In the genomic region with DNA sequence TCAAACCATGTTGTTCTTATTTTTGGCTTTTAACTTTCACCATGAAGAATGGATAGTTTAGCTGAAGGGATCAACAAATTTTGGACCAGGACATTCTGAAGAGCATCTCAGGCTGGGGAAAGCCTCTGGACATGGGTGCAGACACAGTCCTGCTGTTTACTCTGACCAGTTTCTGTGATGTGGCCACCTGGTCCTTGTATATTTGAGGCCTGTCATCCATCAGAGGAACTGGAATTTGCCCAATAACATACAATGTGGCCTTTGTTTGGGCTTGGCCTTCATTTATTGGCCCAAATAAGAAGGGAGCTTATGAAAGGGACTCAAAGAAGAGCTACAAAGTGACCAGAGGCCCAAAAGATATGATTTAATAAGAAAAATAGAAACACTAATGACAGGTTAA, we compare ENCODE assay signal across 25 cellular contexts.
DNase-seq lines count a peak whose midpoint lies in the region; ATAC-seq lines count a peak whose summit lies in the region.
"Had no signal": no experiment of that assay in that cellular context is flagged by ENCODE, and none has a peak within 500 bp of the region (broad histone marks: within the 10 kb centered on the region; RNA-seq: fewer than 3 reads in every experiment).

No MANE protein-coding gene starts in this region.

- no peaks in the 10 kb centered on the region for H3K27me3 ChIP-seq in right cardiac atrium (ENCODE audit: control insufficient read depth, insufficient read depth)
- H3K27me3 ChIP-seq: gastrocnemius medialis, left lung, MG63 had no signal

- H3K9me3 ChIP-seq in right cardiac atrium (ENCODE audit: control insufficient read depth, low read length): no peaks in the 10 kb centered on the region
- H3K9me3 ChIP-seq: gastrocnemius medialis, left lung, MG63 had no signal

- no peak overlapping the region for H3K4me3 ChIP-seq in right cardiac atrium (ENCODE audit: low read length)
- H3K4me3 ChIP-seq: gastrocnemius medialis, K562, left lung, MG63, PC-9 had no signal

- H3K27ac ChIP-seq in caudate nucleus (ENCODE audit: low read depth, low read length) (peak overlapping the region; percentile 44), right cardiac atrium (ENCODE audit: low read length) (no peak overlapping the region)
- H3K27ac ChIP-seq: gastrocnemius medialis, left lung, PC-9 had no signal

- H3K4me1 ChIP-seq in right cardiac atrium (ENCODE audit: control insufficient read depth, insufficient read depth, low read length): peaks cover 6% of the 10 kb centered on the region
- H3K4me1 ChIP-seq: gastrocnemius medialis, left lung had no signal

- intact Hi-C loops in right cardiac atrium (cut with DNase I): no loop called here

- ATAC-seq in right cardiac atrium (peak; percentile 43 to 59), GM19455 (IDR thresholded peaks at IDR 0.05; ENCODE audit: unreplicated experiment) (no peak), GM18520 (IDR thresholded peaks at IDR 0.05; ENCODE audit: unreplicated experiment) (no peak)
- ATAC-seq: CD8-positive, alpha-beta T cell; gastrocnemius medialis; K562; left lung had no signal

- in situ Hi-C loops in G401 (cut with HindIII; ENCODE audit: low sequenced_read_pairs): no loop called here

- DNase-seq in G401 (ENCODE audit: low spot score): peak; percentile 44
- peak in 37 of 61 donors; percentile 1 to 71 (median 26) for DNase-seq in caudate nucleus (lab: John Stamatoyannopoulos, UW)
- DNase-seq in right cardiac atrium: no peak
- DNase-seq in pons (ENCODE audit: low spot score): peak; percentile 98
- DNase-seq in NCI-H69 (lab: John Stamatoyannopoulos, UW): no peak
- no peak for DNase-seq in NCI-H128 (lab: John Stamatoyannopoulos, UW; ENCODE audit: unreplicated experiment)
- DNase-seq: activated CD4-positive, alpha-beta memory T cell treated with anti-CD3 and anti-CD28 coated beads, Interleukin-2, amount 10 ng/mL, durations not matched to agents 7 days and 5 days; activated CD8-positive, alpha-beta memory T cell treated with anti-CD3 and anti-CD28 coated beads, Interleukin-2, amount 50 U/mL, for 4 hours; activated naive CD4-positive, alpha-beta T cell treated with Interleukin-2 at 50 U/mL for 16 hours; AML-193; CD8-positive, alpha-beta T cell; gastrocnemius medialis; immature natural killer cell; left lung; MG63; naive B cell; NCI-H1105 treated with DMSO at 0.1 percent for 48 hours; NCI-H2227 treated with DMSO at 0.1 percent for 48 hours; NCI-H526 treated with DMSO at 0.1 percent for 48 hours; PC-9; SHP77; stimulated activated naive CD4-positive, alpha-beta T cell had no signal

Comparison
In these comparisons a context has a peak if more than half of its experiments do, and no peak if none do; other contexts are left out.
1. DNase-seq: peak in G401 (single experiment), caudate nucleus (37 of 61) and pons (single experiment); none in right cardiac atrium (0 of 3), NCI-H69 (single experiment) and NCI-H128 (single experiment).
2. ATAC-seq: peak in right cardiac atrium (2 of 2); none in GM19455 (single experiment) and GM18520 (single experiment).